In genomic region chr13:98173431-98173921, GRCh38 we compare ENCODE assay signal across 1 cellular context.
TF ChIP-seq lines count a peak whose summit lies in the region.

No MANE protein-coding gene starts in this region.

TF ChIP-seq in HepG2, 621 proteins besides CTCF, POLR2A, EP300 and RAD21 (continued from another document and continues in another):
- TF ChIP-seq PRMT3 (CRISPR knock-in tag; IDR thresholded peaks at IDR 0.05; ENCODE audit: borderline replicate concordance, low read depth) (no peak), KAT2B (IDR thresholded peaks at IDR 0.05; ENCODE audit: borderline replicate concordance, low read depth, low read length) (no peak), GLMP (CRISPR knock-in tag; IDR thresholded peaks at IDR 0.05; ENCODE audit: borderline replicate concordance) (no peak), THAP9 (CRISPR knock-in tag; IDR thresholded peaks at IDR 0.05; ENCODE audit: borderline replicate concordance) (no peak), PHB2 (IDR thresholded peaks at IDR 0.05; ENCODE audit: partially characterized antibody) (no peak), NPAS2 (CRISPR knock-in tag; IDR thresholded peaks at IDR 0.05; ENCODE audit: borderline replicate concordance) (no peak), MEF2D (CRISPR knock-in tag; IDR thresholded peaks at IDR 0.05) (0 out of 2 replicates have a peak, but pooled peaks have one; percentile 53), SMC3 (IDR thresholded peaks at IDR 0.05; ENCODE audit: low read length) (no peak; the same call in 1 of the 2 replicates), ZNF44 (CRISPR knock-in tag; IDR thresholded peaks at IDR 0.05) (no peak), IRF9 (CRISPR knock-in tag; IDR thresholded peaks at IDR 0.05; ENCODE audit: borderline replicate concordance) (no peak), ZFX (CRISPR knock-in tag; IDR thresholded peaks at IDR 0.05; ENCODE audit: low read depth) (peak; percentile 51), ZNF572 (CRISPR knock-in tag; IDR thresholded peaks at IDR 0.05) (no peak), EED (CRISPR knock-in tag; IDR thresholded peaks at IDR 0.05) (no peak), ZBED4 (CRISPR knock-in tag; IDR thresholded peaks at IDR 0.05; ENCODE audit: borderline replicate concordance) (no peak), GTF3A (CRISPR knock-in tag; conservative IDR thresholded peaks at IDR 0.05) (no peak), ZFAT (CRISPR knock-in tag; conservative IDR thresholded peaks at IDR 0.05) (no peak), ZNF598 (CRISPR knock-in tag; IDR thresholded peaks at IDR 0.05; ENCODE audit: borderline replicate concordance) (peak; percentile 24; the same call in 1 of the 2 replicates), TFE3 (CRISPR knock-in tag; IDR thresholded peaks at IDR 0.05) (peak; percentile 59; the same call in 1 of the 2 replicates), ZBTB33 (CRISPR knock-in tag; IDR thresholded peaks at IDR 0.05) (peak; percentile 66; the same call in 1 of the 2 replicates), ZSCAN12 (CRISPR knock-in tag; IDR thresholded peaks at IDR 0.05) (no peak), U2AF2 (IDR thresholded peaks at IDR 0.05; ENCODE audit: low read depth, low read length) (no peak), MBD4 (IDR thresholded peaks at IDR 0.05; ENCODE audit: borderline replicate concordance, low read length) (no peak), SKI (IDR thresholded peaks at IDR 0.05; ENCODE audit: partially characterized antibody) (no peak), ZNF775 (CRISPR knock-in tag; IDR thresholded peaks at IDR 0.05; ENCODE audit: borderline replicate concordance) (no peak), MEIS2 (CRISPR knock-in tag; IDR thresholded peaks at IDR 0.05) (no peak), POLR2G (IDR thresholded peaks at IDR 0.05; ENCODE audit: low read depth, low read length) (no peak), PHF20 (CRISPR knock-in tag; IDR thresholded peaks at IDR 0.05) (no peak), HNF4A (CRISPR knock-in tag; IDR thresholded peaks at IDR 0.05) (peak; percentile 75), FOXP4 (CRISPR knock-in tag; IDR thresholded peaks at IDR 0.05) (peak; percentile 91), HNRNPL (IDR thresholded peaks at IDR 0.05; ENCODE audit: low read depth, low read length) (no peak), SCMH1 (CRISPR knock-in tag; IDR thresholded peaks at IDR 0.05; ENCODE audit: borderline replicate concordance) (no peak), ZNF383 (CRISPR knock-in tag; IDR thresholded peaks at IDR 0.05; ENCODE audit: borderline replicate concordance) (no peak), KAT7 (CRISPR knock-in tag; IDR thresholded peaks at IDR 0.05; ENCODE audit: borderline replicate concordance) (peak; percentile 47; the same call in 1 of the 2 replicates), ZNF17 (CRISPR knock-in tag; IDR thresholded peaks at IDR 0.05) (no peak), TRIM24 (CRISPR knock-in tag; IDR thresholded peaks at IDR 0.05) (no peak), STAG1 (CRISPR knock-in tag; IDR thresholded peaks at IDR 0.05) (peak; percentile 30), ZNF34 (CRISPR knock-in tag; IDR thresholded peaks at IDR 0.05; ENCODE audit: borderline replicate concordance) (no peak), ZNF720 (CRISPR knock-in tag; IDR thresholded peaks at IDR 0.05) (no peak), ZGPAT (CRISPR knock-in tag; IDR thresholded peaks at IDR 0.05) (peak; percentile 69), NCOA1 (CRISPR knock-in tag; IDR thresholded peaks at IDR 0.05) (no peak), GFI1 (CRISPR knock-in tag; IDR thresholded peaks at IDR 0.05; ENCODE audit: borderline replicate concordance) (peak; percentile 97), YEATS2 (CRISPR knock-in tag; IDR thresholded peaks at IDR 0.05; ENCODE audit: borderline replicate concordance) (peak; percentile 48; the same call in 1 of the 2 replicates), ZNF597 (CRISPR knock-in tag; IDR thresholded peaks at IDR 0.05) (no peak), ZNF746 (CRISPR knock-in tag; IDR thresholded peaks at IDR 0.05) (no peak), GTF2F1 (IDR thresholded peaks at IDR 0.05; ENCODE audit: low read length) (no peak), ZC3H13 (CRISPR knock-in tag; IDR thresholded peaks at IDR 0.05) (no peak), SP140L (CRISPR knock-in tag; IDR thresholded peaks at IDR 0.05; ENCODE audit: borderline replicate concordance) (no peak), NR3C1 (CRISPR knock-in tag; IDR thresholded peaks at IDR 0.05) (no peak), SMARCE1 (IDR thresholded peaks at IDR 0.05; ENCODE audit: borderline replicate concordance) (no peak), ZSCAN25 (CRISPR knock-in tag; IDR thresholded peaks at IDR 0.05) (no peak), CAMTA2 (CRISPR knock-in tag; IDR thresholded peaks at IDR 0.05; ENCODE audit: borderline replicate concordance) (no peak), SP2 (CRISPR knock-in tag; IDR thresholded peaks at IDR 0.05) (no peak), ZSCAN31 (CRISPR knock-in tag; IDR thresholded peaks at IDR 0.05; ENCODE audit: low read depth) (no peak), ZBTB21 (CRISPR knock-in tag; IDR thresholded peaks at IDR 0.05) (no peak), ZNF441 (CRISPR knock-in tag; IDR thresholded peaks at IDR 0.05; ENCODE audit: borderline replicate concordance) (no peak), NFRKB (IDR thresholded peaks at IDR 0.05) (no peak)
